Comparison of ENCODE assay signal across 1 cellular context in genomic region chr16:85138073-85138824, GRCh38.
A peak's percentile ranks its signal among the peaks of the same experiment; 100 is the strongest.
TF ChIP-seq lines count a peak whose summit lies in the region.

No MANE protein-coding gene starts in this region.

TF ChIP-seq in HepG2, 621 proteins besides CTCF, POLR2A, EP300 and RAD21 (continued from another document):
- TF ChIP-seq ZSCAN5A (CRISPR knock-in tag; IDR thresholded peaks at IDR 0.05; ENCODE audit: borderline replicate concordance) = no peak
- no peak for TF ChIP-seq ZNF326 (CRISPR knock-in tag; IDR thresholded peaks at IDR 0.05; ENCODE audit: borderline replicate concordance)
- TF ChIP-seq ZNF619 (CRISPR knock-in tag; IDR thresholded peaks at IDR 0.05) = no peak
- TF ChIP-seq ZNF354B (CRISPR knock-in tag; IDR thresholded peaks at IDR 0.05) = no peak
- TF ChIP-seq ZNF891 (CRISPR knock-in tag; IDR thresholded peaks at IDR 0.05) = 0 out of 2 replicates have a peak, but pooled peaks have one; percentile 1
- TF ChIP-seq RBM22 (optimal IDR thresholded peaks at IDR 0.05; ENCODE audit: low read length) = no peak
- TF ChIP-seq TERF1 (CRISPR knock-in tag; IDR thresholded peaks at IDR 0.05) = no peak
- peak; percentile 59 for TF ChIP-seq ZNF263 (CRISPR knock-in tag; IDR thresholded peaks at IDR 0.05)
- no peak for TF ChIP-seq ZNF225 (CRISPR knock-in tag; IDR thresholded peaks at IDR 0.05)
- TF ChIP-seq KLF15 (CRISPR knock-in tag; IDR thresholded peaks at IDR 0.05; ENCODE audit: borderline replicate concordance) = no peak
- TF ChIP-seq HNF1B (CRISPR knock-in tag; IDR thresholded peaks at IDR 0.05) = no peak
- TF ChIP-seq ZBTB3 (CRISPR knock-in tag; IDR thresholded peaks at IDR 0.05; ENCODE audit: borderline replicate concordance, low read depth) = no peak
- TF ChIP-seq FOXC1 (CRISPR knock-in tag; IDR thresholded peaks at IDR 0.05; ENCODE audit: borderline replicate concordance) = no peak
- TF ChIP-seq ZNF761 (CRISPR knock-in tag; conservative IDR thresholded peaks at IDR 0.05) = no peak
- TF ChIP-seq ZNF44 (CRISPR knock-in tag; IDR thresholded peaks at IDR 0.05) = no peak
- TF ChIP-seq HOXA5 (CRISPR knock-in tag; IDR thresholded peaks at IDR 0.05) = no peak
- no peak for TF ChIP-seq IKZF4 (CRISPR knock-in tag; IDR thresholded peaks at IDR 0.05; ENCODE audit: borderline replicate concordance, low read depth, not compliant biosample characterization)
- no peak for TF ChIP-seq HMG20A (CRISPR knock-in tag; IDR thresholded peaks at IDR 0.05; ENCODE audit: borderline replicate concordance)
- TF ChIP-seq MLLT10 (CRISPR knock-in tag; IDR thresholded peaks at IDR 0.05) = no peak
- no peak for TF ChIP-seq ZNF766 (CRISPR knock-in tag; IDR thresholded peaks at IDR 0.05; ENCODE audit: borderline replicate concordance)
- TF ChIP-seq ZNF746 (CRISPR knock-in tag; IDR thresholded peaks at IDR 0.05) = no peak
- peak; percentile 98 for TF ChIP-seq ZNF770 (CRISPR knock-in tag; IDR thresholded peaks at IDR 0.05)
- no peak for TF ChIP-seq PTBP1 (IDR thresholded peaks at IDR 0.05; ENCODE audit: low read depth, low read length, poor library complexity, severe bottlenecking)
- no peak for TF ChIP-seq ZNF605 (CRISPR knock-in tag; IDR thresholded peaks at IDR 0.05)
- TF ChIP-seq RFX1 (IDR thresholded peaks at IDR 0.05) = no peak
